14 cellular contexts compared by ENCODE assay signal in genomic region chr1:235873045-235873444, GRCh38. TPM values are rescaled to one million over a fixed set of nuclear protein-coding genes. Genes with fewer than 3 reads are reported as not detected.
DNase-seq lines count a peak whose midpoint lies in the region; ATAC-seq and TF ChIP-seq lines count a peak whose summit lies in the region.
"Had no signal": no experiment of that assay in that cellular context is flagged by ENCODE, and none has a peak within 500 bp of the region (broad histone marks: within the 10 kb centered on the region; RNA-seq: fewer than 3 reads in every experiment).

No MANE protein-coding gene starts in this region.

- H3K27me3 Mint-ChIP-seq in CD8-positive, alpha-beta memory T cell: peaks cover 0 to under 1% of the 10 kb centered on the region in 2 donors
- H3K27me3 Mint-ChIP-seq in activated naive CD4-positive, alpha-beta T cell treated with anti-CD3 and anti-CD28 coated beads for 36 hours (ENCODE audit: low read depth): no peaks in the 10 kb centered on the region
- H3K27me3 Mint-ChIP-seq in naive thymus-derived CD8-positive, alpha-beta T cell: no peaks in the 10 kb centered on the region
- H3K27me3 Mint-ChIP-seq: B cell had no signal

- intact Hi-C loops in activated naive CD4-positive, alpha-beta T cell treated with anti-CD3 and anti-CD28 coated beads for 36 hours (cut with micrococcal nuclease): loop anchor here (1.0 kb wide), 3 partner anchors 44 to 126 kb away; no protein-coding TSS in a partner anchor
- intact Hi-C loops in mucosa of descending colon (cut with DNase I, micrococcal nuclease): no loop called here

- no peaks in the 10 kb centered on the region for H3K9me3 ChIP-seq in CD8-positive, alpha-beta memory T cell (ENCODE audit: low read length)
- H3K9me3 ChIP-seq in BE2C (no peaks in the 10 kb centered on the region), mucosa of descending colon (no peaks in the 10 kb centered on the region)

- no peaks in the 10 kb centered on the region for H3K9me3 Mint-ChIP-seq in CD8-positive, alpha-beta memory T cell
- no peaks in the 10 kb centered on the region for H3K9me3 Mint-ChIP-seq in activated naive CD4-positive, alpha-beta T cell treated with anti-CD3 and anti-CD28 coated beads for 36 hours
- no peaks in the 10 kb centered on the region for H3K9me3 Mint-ChIP-seq in naive thymus-derived CD8-positive, alpha-beta T cell

- H3K4me3 Mint-ChIP-seq in CD8-positive, alpha-beta memory T cell: peak overlapping the region; percentile 18 to 73 (median 52)
- H3K4me3 Mint-ChIP-seq in activated naive CD4-positive, alpha-beta T cell treated with anti-CD3 and anti-CD28 coated beads for 36 hours: peak overlapping the region; percentile 49
- peak overlapping the region in 6 of 10 donors; percentile 0 to 65 (median 32) for H3K4me3 Mint-ChIP-seq in naive thymus-derived CD8-positive, alpha-beta T cell
- H3K4me3 Mint-ChIP-seq: B cell had no signal

- TF ChIP-seq CTCF in BE2C (IDR thresholded peaks at IDR 0.05; ENCODE audit: low read depth, low read length) (no peak), mucosa of descending colon (IDR thresholded peaks at IDR 0.05) (no peak)

- H3K27ac ChIP-seq in CD8-positive, alpha-beta memory T cell (ENCODE audit: low read depth, low read length): peak overlapping the region; percentile 19

- ATAC-seq in GM18520 (IDR thresholded peaks at IDR 0.05; ENCODE audit: unreplicated experiment) (peak; percentile 34), mucosa of descending colon (no peak)
- peak in 1 of 2 donors; percentile 21 for ATAC-seq in naive thymus-derived CD8-positive, alpha-beta T cell
- ATAC-seq: left cardiac atrium, Right ventricle myocardium inferior had no signal

- H3K4me3 ChIP-seq in CD8-positive, alpha-beta memory T cell (ENCODE audit: low read length): no peak overlapping the region
- no peak overlapping the region for H3K4me3 ChIP-seq in BE2C (ENCODE audit: low read depth, low read length)
- no peak overlapping the region for H3K4me3 ChIP-seq in mucosa of descending colon

- H3K4me1 Mint-ChIP-seq in CD8-positive, alpha-beta memory T cell: peaks cover 54 to 71% (median 62%) of the 10 kb centered on the region in 3 donors
- peaks cover 68% of the 10 kb centered on the region for H3K4me1 Mint-ChIP-seq in activated naive CD4-positive, alpha-beta T cell treated with anti-CD3 and anti-CD28 coated beads for 36 hours (ENCODE audit: low read depth)
- H3K4me1 Mint-ChIP-seq in naive thymus-derived CD8-positive, alpha-beta T cell: peaks cover 4 to 70% (median 43%) of the 10 kb centered on the region in 4 donors

- CTCF ChIA-PET in CD8-positive, alpha-beta memory T cell (lab: Charles Lee): no interaction called here
- CTCF ChIA-PET in activated naive CD4-positive, alpha-beta T cell treated with anti-CD3 and anti-CD28 coated beads for 36 hours (lab: Charles Lee): no interaction called here

- DNase-seq in CD8-positive, alpha-beta memory T cell: peak in 2 of 5 donors; percentile 45 to 59
- peak; percentile 62 for DNase-seq in activated naive CD4-positive, alpha-beta T cell treated with anti-CD3 and anti-CD28 coated beads for 36 hours
- DNase-seq in naive thymus-derived CD8-positive, alpha-beta T cell: no peak
- DNase-seq in BE2C (no peak), NAMALWA (ENCODE audit: low spot score) (no peak), mucosa of descending colon (no peak)
- DNase-seq: caudate nucleus, DMS53, hippocampal formation, left cardiac atrium, NCI-H345 had no signal

- POLR2A ChIA-PET in CD8-positive, alpha-beta memory T cell (lab: Charles Lee): no interaction called here
- POLR2A ChIA-PET in naive thymus-derived CD8-positive, alpha-beta T cell (lab: Charles Lee): no interaction called here

- no peaks in the 10 kb centered on the region for H3K36me3 ChIP-seq in CD8-positive, alpha-beta memory T cell (ENCODE audit: insufficient read depth, low read length)
- no peaks in the 10 kb centered on the region for H3K36me3 ChIP-seq in BE2C
- H3K36me3 ChIP-seq in mucosa of descending colon (ENCODE audit: low read depth): no peaks in the 10 kb centered on the region

- peaks cover 35% of the 10 kb centered on the region for H3K4me1 ChIP-seq in CD8-positive, alpha-beta memory T cell (ENCODE audit: insufficient read depth, low read length)
- H3K4me1 ChIP-seq in BE2C: no peaks in the 10 kb centered on the region
- no peaks in the 10 kb centered on the region for H3K4me1 ChIP-seq in mucosa of descending colon (ENCODE audit: low read depth)

- H3K27me3 ChIP-seq in CD8-positive, alpha-beta memory T cell (ENCODE audit: insufficient read depth, low read length, poor library complexity, severe bottlenecking): no peaks in the 10 kb centered on the region
- H3K27me3 ChIP-seq in BE2C: no peaks in the 10 kb centered on the region

- H3K36me3 Mint-ChIP-seq in CD8-positive, alpha-beta memory T cell: no peaks in the 10 kb centered on the region
- no peaks in the 10 kb centered on the region for H3K36me3 Mint-ChIP-seq in activated naive CD4-positive, alpha-beta T cell treated with anti-CD3 and anti-CD28 coated beads for 36 hours (ENCODE audit: low read depth)
- H3K36me3 Mint-ChIP-seq in naive thymus-derived CD8-positive, alpha-beta T cell: no peaks in the 10 kb centered on the region

- H3K27ac Mint-ChIP-seq in CD8-positive, alpha-beta memory T cell: peak overlapping the region; percentile 81 to 96 (median 89)
- peak overlapping the region; percentile 93 for H3K27ac Mint-ChIP-seq in activated naive CD4-positive, alpha-beta T cell treated with anti-CD3 and anti-CD28 coated beads for 36 hours
- peak overlapping the region; percentile 6 to 89 (median 70) for H3K27ac Mint-ChIP-seq in naive thymus-derived CD8-positive, alpha-beta T cell
- H3K27ac Mint-ChIP-seq: B cell had no signal

RNA-seq across cellular contexts. Expression of gene LYST, which starts 6.3 kb away (rescaled TPM):
- 10 to 100 TPM; 76.9 to 79.9 TPM for total RNA-seq in CD8-positive, alpha-beta memory T cell
- 24.1 TPM for polyA plus RNA-seq in CD8-positive, alpha-beta memory T cell
- total RNA-seq in activated naive CD4-positive, alpha-beta T cell treated with anti-CD3 and anti-CD28 coated beads for 36 hours: 10 to 100 TPM; 19.0 to 21.1 TPM
- total RNA-seq in naive thymus-derived CD8-positive, alpha-beta T cell: 10 to 100 TPM; 23.0 to 27.2 TPM
- 10 to 100 TPM in 1 of 3 donors, 1 to 10 TPM in 2; 6.4 to 10.9 (median 6.6) TPM for polyA plus RNA-seq in naive thymus-derived CD8-positive, alpha-beta T cell
- 8.4 TPM for polyA plus RNA-seq in BE2C (2012; ENCODE audit: insufficient read depth, insufficient read length, low read depth)
- total RNA-seq in mucosa of descending colon: 10 to 100 TPM; 24.0 to 32.3 (median 26.7) TPM
